In the genomic region with DNA sequence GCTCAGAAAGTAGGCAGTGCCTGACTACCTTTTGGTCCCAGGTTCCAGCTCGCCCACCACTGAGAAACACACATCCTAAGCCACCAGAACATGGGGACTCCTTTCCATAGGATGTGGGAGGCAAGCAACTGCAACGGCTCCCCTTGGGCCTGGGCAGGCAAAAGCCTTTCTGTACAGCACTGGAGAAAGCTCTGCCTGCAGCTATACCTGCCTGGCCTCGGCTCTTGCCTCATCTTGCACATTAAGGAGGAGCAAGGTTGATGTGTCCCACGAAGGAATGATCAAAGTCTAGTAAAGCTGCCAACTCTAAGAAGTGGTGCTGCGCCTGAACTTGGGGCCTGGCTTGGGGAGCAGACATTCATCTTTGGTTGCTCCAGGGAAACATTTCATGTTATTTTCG, we compare ENCODE assay signal across 17 cellular contexts. TPM values are rescaled to one million over a fixed set of nuclear protein-coding genes. Genes with fewer than 3 reads are reported as not detected.
A peak's percentile ranks its signal among the peaks of the same experiment; 100 is the strongest.
DNase-seq lines count a peak whose midpoint lies in the region; ATAC-seq, FAIRE-seq and TF ChIP-seq lines count a peak whose summit lies in the region.
"Had no signal": no experiment of that assay in that cellular context is flagged by ENCODE, and none has a peak within 500 bp of the region (broad histone marks: within the 10 kb centered on the region; RNA-seq: fewer than 3 reads in every experiment).

No MANE protein-coding gene starts in this region.

- H3K9me3 ChIP-seq in HUES48 (ENCODE audit: control insufficient read depth, insufficient read depth, low read length) (no peaks in the 10 kb centered on the region), H1 (ENCODE audit: insufficient read depth in 2 of 2, low read depth in 1 of 2, low read length in 1 of 2) (no peaks in the 10 kb centered on the region), keratinocyte (ENCODE audit: control insufficient read depth, low read depth, low read length) (no peaks in the 10 kb centered on the region), OCI-LY7 (ENCODE audit: low read length) (no peaks in the 10 kb centered on the region), GM23248 (ENCODE audit: low read depth) (no peaks in the 10 kb centered on the region)
- H3K9me3 ChIP-seq: SJSA1 had no signal

- no peak overlapping the region for H3K4me3 ChIP-seq in HUES48 (ENCODE audit: low read depth, low read length)
- no peak overlapping the region for H3K4me3 ChIP-seq in H1 (ENCODE audit: extremely low read depth in 1 of 4, insufficient read depth in 2 of 4, low read depth in 3 of 4, low read length in 4 of 4)
- H3K4me3 ChIP-seq in keratinocyte (ENCODE audit: control insufficient read depth in 2 of 3, extremely low read depth in 1 of 3, insufficient read depth in 2 of 3, low read depth in 1 of 3, low read length in 3 of 3), result peak overlapping the region in 1 of 3 experiments; percentile 1
- H3K4me3 ChIP-seq in OCI-LY7 (ENCODE audit: low read depth, low read length, poor library complexity, severe bottlenecking), result no peak overlapping the region
- no peak overlapping the region for H3K4me3 ChIP-seq in GM23248
- H3K4me3 ChIP-seq: K562, SJSA1 had no signal

- H4K20me1 ChIP-seq in H1 (replicated peaks in 1 of 2; ENCODE audit: control insufficient read depth in 1 of 2, insufficient read depth in 2 of 2, low read length in 2 of 2) (no peaks in the 10 kb centered on the region), keratinocyte (ENCODE audit: control insufficient read depth, extremely low read depth, insufficient read depth, low read length) (no peaks in the 10 kb centered on the region), OCI-LY7 (ENCODE audit: insufficient read depth, low read length) (no peaks in the 10 kb centered on the region), GM23248 (ENCODE audit: insufficient read depth) (no peaks in the 10 kb centered on the region)

- no peak for ATAC-seq in HG02623 (IDR thresholded peaks at IDR 0.05; ENCODE audit: unreplicated experiment)
- ATAC-seq: K562 had no signal

- H3K23me2 ChIP-seq in H1 (ENCODE audit: low read depth, low read length), result no peaks in the 10 kb centered on the region

- no peak overlapping the region for H2BK12ac ChIP-seq in H1 (ENCODE audit: low read depth, low read length)

- no peak overlapping the region for H4K91ac ChIP-seq in H1 (replicated peaks; ENCODE audit: insufficient read length, low read length)

- H2AFZ ChIP-seq in H1 (ENCODE audit: low read length) (no peak overlapping the region), keratinocyte (ENCODE audit: control insufficient read depth, low read length) (peak overlapping the region; percentile 81), OCI-LY7 (ENCODE audit: low read length) (no peak overlapping the region), GM23248 (no peak overlapping the region)

- DNase-seq in H1 (ENCODE audit: low read depth in 1 of 2, low spot score in 2 of 2) (no peak), keratinocyte (ENCODE audit: low read depth, low spot score) (no peak), retina (peak; percentile 26), OCI-LY7 (ENCODE audit: low spot score) (no peak), RKO (ENCODE audit: low spot score) (no peak), GM23248 (no peak)
- DNase-seq: AML-193; CD4-positive, CD25-positive, alpha-beta regulatory T cell; NCI-H1092 treated with DMSO at 0.1 percent for 48 hours; NCI-H1694; NCI-H748 treated with DMSO at 0.1 percent for 48 hours; RPMI8226 had no signal

- H3K79me1 ChIP-seq in H1 (ENCODE audit: low read depth, low read length), result no peaks in the 10 kb centered on the region

- no peak overlapping the region for H2AK5ac ChIP-seq in H1 (ENCODE audit: low read depth, low read length)

- no peak overlapping the region for H3K9ac ChIP-seq in HUES48 (ENCODE audit: low read depth, low read length)
- no peak overlapping the region for H3K9ac ChIP-seq in H1 (replicated peaks in 1 of 4; ENCODE audit: extremely low read depth in 1 of 4, low read depth in 3 of 4, low read length in 3 of 4)
- peak overlapping the region; percentile 46 for H3K9ac ChIP-seq in keratinocyte (ENCODE audit: control insufficient read depth, extremely low read depth, insufficient read depth, low read length)
- no peak overlapping the region for H3K9ac ChIP-seq in GM23248

- H3F3A ChIP-seq in GM23248 (ENCODE audit: insufficient read depth), result peaks cover 12% of the 10 kb centered on the region

- H3K36me3 ChIP-seq in HUES48 (ENCODE audit: control insufficient read depth, insufficient read depth, low read length), result no peaks in the 10 kb centered on the region
- no peaks in the 10 kb centered on the region for H3K36me3 ChIP-seq in H1 (ENCODE audit: control insufficient read depth in 2 of 4, insufficient read depth in 4 of 4, low read length in 3 of 4)
- H3K36me3 ChIP-seq in keratinocyte (ENCODE audit: control insufficient read depth in 2 of 2, extremely low read depth in 1 of 2, insufficient read depth in 2 of 2, low read length in 2 of 2), result no peaks in the 10 kb centered on the region
- no peaks in the 10 kb centered on the region for H3K36me3 ChIP-seq in OCI-LY7 (ENCODE audit: insufficient read depth, low read length)
- no peaks in the 10 kb centered on the region for H3K36me3 ChIP-seq in GM23248 (ENCODE audit: low read depth)
- H3K36me3 ChIP-seq: SJSA1 had no signal

- H4K5ac ChIP-seq in H1 (ENCODE audit: insufficient read length, low read depth, low read length), result no peak overlapping the region

- H2BK15ac ChIP-seq in H1 (ENCODE audit: low read length), result no peak overlapping the region

- H4K8ac ChIP-seq in H1 (ENCODE audit: extremely low read depth, insufficient read depth, low read length), result no peak overlapping the region; the same call in 1 of the 2 replicates

- in situ Hi-C loops in GM23248 (cut with MboI), result no loop called here

- BruUV-seq in OCI-LY7 (replicated peaks; lab: Mats Ljungman, UMichigan), result no TSS peak

- H3K27me3 ChIP-seq in HUES48 (ENCODE audit: control insufficient read depth, insufficient read depth, low read length) (peaks cover 54% of the 10 kb centered on the region), H1 (replicated peaks in 1 of 4; ENCODE audit: control insufficient read depth in 3 of 4, extremely low read depth in 1 of 4, insufficient read depth in 3 of 4, low read length in 3 of 4) (peaks cover 12 to 25% (median 22%) of the 10 kb centered on the region in 4 experiments), keratinocyte (ENCODE audit: control insufficient read depth, extremely low read depth, insufficient read depth, low read length) (no peaks in the 10 kb centered on the region), GM23248 (replicated peaks; ENCODE audit: insufficient read depth) (no peaks in the 10 kb centered on the region; the same call in 1 of the 2 replicates)
- H3K27me3 ChIP-seq: SJSA1 had no signal

- H3K18ac ChIP-seq in H1 (ENCODE audit: extremely low read depth, low read length), result no peak overlapping the region

- TF ChIP-seq RAD21 in H1 (IDR thresholded peaks at IDR 0.05 in 1 of 2, conservative IDR thresholded peaks at IDR 0.05 in 1 of 2; ENCODE audit: low read depth in 2 of 2, low read length in 2 of 2), result no peak

- no peak overlapping the region for H2BK120ac ChIP-seq in H1 (replicated peaks; ENCODE audit: low read depth, low read length)

- H3K4me1 ChIP-seq in HUES48 (ENCODE audit: control insufficient read depth, insufficient read depth, low read length) (peaks cover 10% of the 10 kb centered on the region), H1 (replicated peaks in 1 of 4; ENCODE audit: control insufficient read depth in 3 of 4, insufficient read depth in 4 of 4, low read length in 3 of 4) (peaks cover 0 to 10% (median 4%) of the 10 kb centered on the region in 4 experiments; a peak in 4 of 7 replicates), keratinocyte (ENCODE audit: control insufficient read depth, extremely low read depth, insufficient read depth, low read length) (peaks cover 57% of the 10 kb centered on the region), OCI-LY7 (ENCODE audit: insufficient read depth, low read length, poor library complexity, severe bottlenecking) (no peaks in the 10 kb centered on the region), GM23248 (ENCODE audit: insufficient read depth) (peaks cover 23% of the 10 kb centered on the region)

- POLR2A ChIA-PET in H1 (lab: Charles Lee; ENCODE audit: partially characterized antibody) (interaction anchor here (0.6 to 4.2 kb wide), 2 partner anchors 20 to 129 kb away, joined by 3 to 16 read pairs; partner anchors contain the start of gene CCNG2), OCI-LY7 (lab: Charles Lee) (interaction anchor here (0.6 to 2.7 kb wide), 4 partner anchors 11 to 1482 kb away, joined by 3 to 10 read pairs (median 7); no protein-coding TSS in a partner anchor)

- no peaks in the 10 kb centered on the region for H3K79me2 ChIP-seq in H1 (ENCODE audit: control insufficient read depth in 1 of 2, insufficient read depth in 2 of 2, low read length in 2 of 2)
- no peaks in the 10 kb centered on the region for H3K79me2 ChIP-seq in keratinocyte (ENCODE audit: control insufficient read depth, insufficient read depth, low read length)
- H3K79me2 ChIP-seq in OCI-LY7 (ENCODE audit: insufficient read depth, low read depth, low read length), result no peaks in the 10 kb centered on the region
- H3K79me2 ChIP-seq in GM23248 (ENCODE audit: insufficient read depth), result no peaks in the 10 kb centered on the region

- no peak for TF ChIP-seq CTCF in H1 (IDR thresholded peaks at IDR 0.05; ENCODE audit: control extremely low read depth in 1 of 3, insufficient read depth in 1 of 3, low read depth in 1 of 3, low read length in 3 of 3)
- TF ChIP-seq CTCF in keratinocyte (optimal IDR thresholded peaks at IDR 0.05 in 1 of 3, IDR thresholded peaks at IDR 0.05 in 1 of 3, conservative IDR thresholded peaks at IDR 0.05 in 1 of 3; ENCODE audit: extremely low read depth in 1 of 3, insufficient read depth in 2 of 3, low read length in 3 of 3), result no peak
- no peak for TF ChIP-seq CTCF in OCI-LY7 (conservative IDR thresholded peaks at IDR 0.05; ENCODE audit: low read length)

- H2BK5ac ChIP-seq in H1 (ENCODE audit: low read depth, low read length), result no peak overlapping the region

- no peak overlapping the region for H3K23ac ChIP-seq in H1 (ENCODE audit: insufficient read length)

- H3K4me2 ChIP-seq in H1 (ENCODE audit: insufficient read depth in 1 of 2, low read depth in 2 of 2, low read length in 2 of 2) (no peak overlapping the region; a peak in 1 of 4 replicates), keratinocyte (ENCODE audit: control insufficient read depth, extremely low read depth, insufficient read depth, low read depth, low read length) (peak overlapping the region; percentile 62), OCI-LY7 (ENCODE audit: low read length) (no peak overlapping the region), GM23248 (ENCODE audit: unreplicated experiment) (no peak overlapping the region)

- no peak overlapping the region for H3K4ac ChIP-seq in H1 (replicated peaks; ENCODE audit: insufficient read length, low read depth, low read length)

- intact Hi-C loops in OCI-LY7 (cut with micrococcal nuclease; ENCODE audit: unreplicated experiment), result no loop called here

- H2BK20ac ChIP-seq in H1 (ENCODE audit: low read length), result no peak overlapping the region

- no peak for TF ChIP-seq POLR2A in H1 (IDR thresholded peaks at IDR 0.05; ENCODE audit: control extremely low read depth in 1 of 2, low read depth in 2 of 2, low read length in 2 of 2)

- H3K9me2 ChIP-seq in OCI-LY7 (ENCODE audit: insufficient read depth, low read length) (no peaks in the 10 kb centered on the region), GM23248 (ENCODE audit: insufficient read depth) (no peaks in the 10 kb centered on the region)

- FAIRE-seq in H1 (lab: Jason Lieb, UNC), result no peak
- peak; percentile 90 for FAIRE-seq in keratinocyte (lab: Jason Lieb, UNC)
- FAIRE-seq: HTR-8/SVneo, K562 had no signal

- no peaks in the 10 kb centered on the region for H3K9me1 ChIP-seq in keratinocyte (ENCODE audit: control insufficient read depth, extremely low read depth, insufficient read depth, low read length)

- WGBS in H1 (ENCODE audit: extremely low coverage in 1 of 2, insufficient coverage in 1 of 2, insufficient read length in 1 of 2, insufficient replicate concordance in 2 of 2, low coverage in 1 of 2, low lambda C conversion rate in 2 of 2, missing lambda C conversion rate in 1 of 2), 2 experiments, result 79% methylated on average over 6 of the region's 6 CpGs; no CpG with 5 or more reads in 1 of the 2 experiments
- 80 to 87% methylated on average over 6 of the region's 6 CpGs for WGBS in GM23248 (ENCODE audit: low coverage in 1 of 2, low lambda C conversion rate in 2 of 2, missing lambda C conversion rate in 2 of 2), 2 experiments

- CTCF ChIA-PET in H1 (lab: Charles Lee; ENCODE audit: partially characterized antibody), result interaction anchor here (1.0 to 6.6 kb wide), 10 partner anchors 11 to 132 kb away, joined by 3 to 59 read pairs (median 5); no protein-coding TSS in a partner anchor
- CTCF ChIA-PET in OCI-LY7 (lab: Charles Lee; ENCODE audit: unreplicated experiment), result no interaction called here

- dilution Hi-C loops in keratinocyte (cut with MboI; ENCODE audit: extremely low pct_ligation_motif_present, low sequenced_read_pairs), result no loop called here

- TF ChIP-seq EP300 in H1 (IDR thresholded peaks at IDR 0.05; ENCODE audit: borderline replicate concordance in 1 of 2, low read depth in 2 of 2, low read length in 2 of 2), result no peak

- no peak overlapping the region for H3K14ac ChIP-seq in H1 (ENCODE audit: insufficient read length)

- peak overlapping the region; percentile 85 for H3K27ac ChIP-seq in HUES48 (ENCODE audit: low read depth, low read length)
- no peak overlapping the region for H3K27ac ChIP-seq in H1 (ENCODE audit: low read depth, low read length)
- H3K27ac ChIP-seq in keratinocyte (ENCODE audit: control insufficient read depth, insufficient read depth, low read length), result peak overlapping the region; percentile 29
- H3K27ac ChIP-seq in OCI-LY7 (ENCODE audit: low read depth, low read length, poor library complexity, severe bottlenecking), result no peak overlapping the region
- no peak overlapping the region for H3K27ac ChIP-seq in GM23248
- H3K27ac ChIP-seq: SJSA1 had no signal

- no peak overlapping the region for H3K56ac ChIP-seq in H1 (replicated peaks; ENCODE audit: insufficient read length, low read depth, low read length)

RNA-seq across cellular contexts. Expression of gene CCNG2, which starts 19.6 kb away (rescaled TPM):
- total RNA-seq in H1 (2021; fragmentation: NEBNext Ultra II Directional; extraction: Animal tissue kit (Norgen Biotek cat#: 25700)), result 13.9 and 15.4 TPM in 2 replicates
- 2.2 and 3.5 TPM in 2 replicates for polyA plus RNA-seq in H1 (2011; rRNA removed)
- polyA plus RNA-seq in H1 (2011; cell fraction: cytosol; rRNA removed), result 4.2 TPM
- polyA plus RNA-seq in H1 (2011; cell fraction: nucleus; rRNA removed), result 4.4 TPM
- 7.0 to 10.9 TPM (median 8.0 TPM) in 4 replicates for polyA plus RNA-seq in H1 (2012, experiment 1 of 2)
- polyA plus RNA-seq in H1 (2012, experiment 2 of 2), result 2.7 TPM
- polyA plus RNA-seq in H1 (2013, experiment 1 of 2), result 7.2 TPM
- polyA plus RNA-seq in H1 (2013, experiment 2 of 2), result 7.3 TPM
- 3.9 and 5.0 TPM in 2 replicates for polyA minus RNA-seq in H1 (2011; rRNA and poly(A)+ RNA removed)
- 4.8 TPM for polyA minus RNA-seq in H1 (2011; cell fraction: cytosol; rRNA and poly(A)+ RNA removed)
- 10.2 TPM for polyA minus RNA-seq in H1 (2011; cell fraction: nucleus; rRNA and poly(A)+ RNA removed)
- polyA plus RNA-seq in keratinocyte, result 47.4 to 96.9 TPM (median 58.5 TPM) in 3 replicates
- 70.1 TPM for polyA plus RNA-seq in keratinocyte (2011; ENCODE audit: low read depth)
- polyA plus RNA-seq in keratinocyte (2011; cell fraction: cytosol; rRNA removed), result 46.5 and 83.0 TPM in 2 replicates
- polyA plus RNA-seq in keratinocyte (2011; cell fraction: nucleus; rRNA removed), result 61.8 and 103 TPM in 2 replicates
- 36.4 and 48.4 TPM in 2 replicates for polyA plus RNA-seq in keratinocyte (2012; ENCODE audit: low replicate concordance)
- polyA minus RNA-seq in keratinocyte, result 6.8 to 52.8 TPM (median 21.1 TPM) in 3 replicates
- 35.3 TPM for polyA minus RNA-seq in keratinocyte (2011; cell fraction: cytosol; rRNA and poly(A)+ RNA removed)
- polyA minus RNA-seq in keratinocyte (2011; cell fraction: nucleus; rRNA and poly(A)+ RNA removed), result 22.1 and 50.5 TPM in 2 replicates
- 13.1 and 16.6 TPM in 2 replicates for total RNA-seq in OCI-LY7 (2014; rRNA removed; shearing (Covaris generic))
- 87.4 and 104 TPM in 2 replicates for total RNA-seq in OCI-LY7 (2022)
- total RNA-seq in GM23248 (2014; rRNA removed; shearing (Covaris generic)), result 34.0 and 40.0 TPM in 2 replicates
- 31.2 and 32.6 TPM in 2 replicates for polyA plus RNA-seq in GM23248 (2016; fragmentation: Nextera tagmentation; extraction: Ambion mirVana)

Comparison
In these comparisons a context has a peak if more than half of its experiments do, and no peak if none do; other contexts are left out.
1. H3K27ac ChIP-seq: peak in HUES48 (single experiment) and keratinocyte (single experiment); none in H1 (single experiment), OCI-LY7 (single experiment) and GM23248 (single experiment).